8 cellular contexts compared by ENCODE assay signal in genomic region chrX:110145854-110146253, GRCh38.
DNase-seq lines count a peak whose midpoint lies in the region; ATAC-seq and TF ChIP-seq lines count a peak whose summit lies in the region.

No MANE protein-coding gene starts in this region.

- DNase-seq in AG04449 (ENCODE audit: low read depth, low spot score), result no peak
- DNase-seq in GM10248 (ENCODE audit: extremely low spot score), result peak; percentile 23
- peak; percentile 27 for DNase-seq in RPMI7951 (ENCODE audit: low read depth)
- DNase-seq in endothelial cell (ENCODE audit: low spot score), result peak; percentile 7
- no peak for DNase-seq in activated T-cell treated with anti-CD3 and anti-CD28 coated beads, Interleukin-2, amount 50 U/mL, for 24 hours

- H3K4me3 ChIP-seq in AG04449 (ENCODE audit: low read depth, low read length), result no peak overlapping the region

- POLR2A ChIA-PET in AG04449 (lab: Yijun Ruan, JAX), result no interaction called here
- POLR2A ChIA-PET in GM10248 (lab: Yijun Ruan, JAX), result no interaction called here

- no peak overlapping the region for H3K4me3 Mint-ChIP-seq in endothelial cell (ENCODE audit: unreplicated experiment)
- H3K4me3 Mint-ChIP-seq in nephron, result no peak overlapping the region
- H3K4me3 Mint-ChIP-seq in activated T-cell treated with anti-CD3 and anti-CD28 coated beads, Interleukin-2, amount 50 U/mL, for 24 hours, result no peak overlapping the region

- H3K4me1 Mint-ChIP-seq in endothelial cell (ENCODE audit: unreplicated experiment) (peaks cover 24% of the 10 kb centered on the region), nephron (peaks cover 10% of the 10 kb centered on the region)
- H3K4me1 Mint-ChIP-seq in activated T-cell treated with anti-CD3 and anti-CD28 coated beads, Interleukin-2, amount 50 U/mL, for 24 hours (ENCODE audit: low read depth), result peaks cover 3% of the 10 kb centered on the region

- CTCF ChIA-PET in AG04449 (lab: Yijun Ruan, JAX), result interaction anchor here (0.8 to 9.2 kb wide), 40 partner anchors 10 to 706 kb away, joined by 3 to 208 read pairs (median 5); no protein-coding TSS in a partner anchor
- CTCF ChIA-PET in GM10248 (lab: Yijun Ruan, JAX), result interaction anchor here (0.6 to 9.3 kb wide), 49 partner anchors 10 to 701 kb away, joined by 3 to 135 read pairs (median 4); no protein-coding TSS in a partner anchor

- H3K9me3 Mint-ChIP-seq in endothelial cell (ENCODE audit: unreplicated experiment) (no peaks in the 10 kb centered on the region), nephron (no peaks in the 10 kb centered on the region)
- no peaks in the 10 kb centered on the region for H3K9me3 Mint-ChIP-seq in activated T-cell treated with anti-CD3 and anti-CD28 coated beads, Interleukin-2, amount 50 U/mL, for 24 hours

- ATAC-seq in HG02759 (IDR thresholded peaks at IDR 0.05; ENCODE audit: unreplicated experiment) (peak; percentile 76), GM21381 (IDR thresholded peaks at IDR 0.05; ENCODE audit: unreplicated experiment) (no peak)

- peaks cover 1% of the 10 kb centered on the region for H3K27me3 Mint-ChIP-seq in endothelial cell (ENCODE audit: unreplicated experiment)
- H3K27me3 Mint-ChIP-seq in nephron (ENCODE audit: low read depth), result no peaks in the 10 kb centered on the region
- H3K27me3 Mint-ChIP-seq in activated T-cell treated with anti-CD3 and anti-CD28 coated beads, Interleukin-2, amount 50 U/mL, for 24 hours, result peaks cover 3% of the 10 kb centered on the region

- H3K27ac Mint-ChIP-seq in endothelial cell (ENCODE audit: unreplicated experiment) (no peak overlapping the region), nephron (no peak overlapping the region)
- H3K27ac Mint-ChIP-seq in activated T-cell treated with anti-CD3 and anti-CD28 coated beads, Interleukin-2, amount 50 U/mL, for 24 hours, result no peak overlapping the region

- H3K36me3 Mint-ChIP-seq in endothelial cell (ENCODE audit: low read depth, unreplicated experiment) (no peaks in the 10 kb centered on the region), nephron (ENCODE audit: low read depth) (peaks cover 9% of the 10 kb centered on the region)
- H3K36me3 Mint-ChIP-seq in activated T-cell treated with anti-CD3 and anti-CD28 coated beads, Interleukin-2, amount 50 U/mL, for 24 hours (ENCODE audit: low read depth), result peaks cover 2% of the 10 kb centered on the region

- TF ChIP-seq CTCF in AG04449 (IDR thresholded peaks at IDR 0.05; ENCODE audit: insufficient read depth, low read length, missing control alignments), result peak; percentile 31
- peak; percentile 50 for TF ChIP-seq CTCF in GM10248 (IDR thresholded peaks at IDR 0.05; ENCODE audit: control extremely low read depth, extremely low read depth, low read depth, missing control alignments)
- TF ChIP-seq CTCF in endothelial cell (IDR thresholded peaks at IDR 0.05; ENCODE audit: unreplicated experiment), result peak; percentile 49
- peak; percentile 58 to 65 (median 61) for TF ChIP-seq CTCF in nephron (IDR thresholded peaks at IDR 0.05; ENCODE audit: unreplicated experiment in 3 of 3)

Comparison
In these comparisons a context has a peak if more than half of its experiments do, and no peak if none do; other contexts are left out.
1. DNase-seq: peak in GM10248 (single experiment), RPMI7951 (single experiment) and endothelial cell (single experiment); none in AG04449 (single experiment) and activated T-cell treated with anti-CD3 and anti-CD28 coated beads, Interleukin-2, amount 50 U/mL, for 24 hours (single experiment).
2. Peak in every context shown above with its lines, with median percentiles within 50 percentile points of each other: CTCF ChIP-seq.